ENCODE assay signal across 8 cellular contexts in the genomic region with DNA sequence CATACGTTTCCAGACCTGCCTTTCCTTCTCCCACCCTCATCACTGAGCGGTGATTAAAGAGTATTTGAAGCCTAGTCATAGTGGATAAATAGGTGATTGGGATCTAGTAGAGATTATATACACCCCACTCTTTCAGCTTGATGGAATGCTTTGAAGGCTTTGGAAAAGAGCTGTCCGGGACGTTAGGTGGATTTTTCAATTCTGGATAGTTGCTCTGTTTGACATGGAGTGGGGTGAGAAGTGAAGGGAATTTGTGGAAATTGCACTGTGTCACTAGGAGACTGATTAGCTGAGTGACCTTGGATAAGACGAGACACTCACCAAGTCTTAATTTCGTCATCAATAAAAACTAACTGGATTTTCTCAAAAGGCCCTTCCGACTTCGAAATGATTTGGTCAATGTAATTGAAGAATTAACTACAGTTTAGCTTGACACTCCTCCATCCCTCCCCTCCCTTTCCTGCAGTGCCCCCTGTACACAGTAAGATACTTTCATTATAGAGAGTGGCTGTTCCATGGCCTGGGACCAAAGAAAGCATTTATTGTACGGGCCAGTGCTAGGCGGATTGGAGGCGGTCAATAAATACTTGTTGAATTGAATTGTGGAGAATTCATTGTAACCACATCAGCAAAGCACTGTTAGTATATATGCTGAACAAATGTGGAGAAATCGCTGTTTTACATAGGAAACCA. TPM values are rescaled to one million over a fixed set of nuclear protein-coding genes. Genes with fewer than 3 reads are reported as not detected.
DNase-seq lines count a peak whose midpoint lies in the region; ATAC-seq and TF ChIP-seq lines count a peak whose summit lies in the region.

No MANE protein-coding gene starts in this region.

- ATAC-seq in HG03442 (IDR thresholded peaks at IDR 0.05; ENCODE audit: unreplicated experiment) = no peak

- POLR2A ChIA-PET in CD8-positive, alpha-beta memory T cell (lab: Charles Lee) = interaction anchor here (1.8 to 2.2 kb wide), 3 partner anchors 19 to 110 kb away, joined by 5 to 9 read pairs (median 8); a partner anchor contains a TSS

- peaks cover 19% of the 10 kb centered on the region for H3K4me1 ChIP-seq in CD8-positive, alpha-beta memory T cell (ENCODE audit: insufficient read depth, low read length)
- H3K4me1 ChIP-seq in duodenal mucosa (ENCODE audit: control insufficient read depth in 1 of 2, insufficient read depth in 2 of 2, low read length in 2 of 2) = peaks cover 24 to 30% of the 10 kb centered on the region in 2 donors
- H3K4me1 ChIP-seq in vagina = peaks cover 37% of the 10 kb centered on the region

- peak overlapping the region; percentile 88 for H3K27ac ChIP-seq in CD8-positive, alpha-beta memory T cell (ENCODE audit: low read depth, low read length)
- H3K27ac ChIP-seq in duodenal mucosa (ENCODE audit: low read depth, low read length) (peak overlapping the region; percentile 93), vagina (peak overlapping the region; percentile 98)

- H3K4me3 ChIP-seq in CD8-positive, alpha-beta memory T cell (ENCODE audit: low read length) = peak overlapping the region; percentile 81
- H3K4me3 ChIP-seq in duodenal mucosa (ENCODE audit: low read depth in 1 of 2, low read length in 2 of 2) (peak overlapping the region; percentile 96 to 99), vagina (peak overlapping the region; percentile 95 to 98)

- TF ChIP-seq CTCF in vagina (IDR thresholded peaks at IDR 0.05) = no peak

- H3K36me3 Mint-ChIP-seq in CD8-positive, alpha-beta memory T cell = peaks cover 0 to 30% (median 0%) of the 10 kb centered on the region in 3 donors

- peak overlapping the region; percentile 93 to 99 for H3K9ac ChIP-seq in duodenal mucosa (ENCODE audit: low read depth in 1 of 2, low read length in 2 of 2)

- no peaks in the 10 kb centered on the region for H3K9me3 ChIP-seq in CD8-positive, alpha-beta memory T cell (ENCODE audit: low read length)
- no peaks in the 10 kb centered on the region for H3K9me3 ChIP-seq in duodenal mucosa (ENCODE audit: control insufficient read depth in 1 of 2, low read length in 2 of 2)
- H3K9me3 ChIP-seq in vagina = no peaks in the 10 kb centered on the region

- H3K27me3 Mint-ChIP-seq in CD8-positive, alpha-beta memory T cell = peaks cover 0 to 2% of the 10 kb centered on the region in 2 donors

- no peaks in the 10 kb centered on the region for H3K36me3 ChIP-seq in CD8-positive, alpha-beta memory T cell (ENCODE audit: insufficient read depth, low read length)
- H3K36me3 ChIP-seq in duodenal mucosa (ENCODE audit: control insufficient read depth in 1 of 2, insufficient read depth in 2 of 2, low read length in 2 of 2) (peaks cover 0 to 7% of the 10 kb centered on the region in 2 donors), vagina (no peaks in the 10 kb centered on the region)

- H3K4me1 Mint-ChIP-seq in CD8-positive, alpha-beta memory T cell = peaks cover 28 to 59% (median 58%) of the 10 kb centered on the region in 3 donors

- TF ChIP-seq POLR2A in vagina (IDR thresholded peaks at IDR 0.05) = no peak

- CTCF ChIA-PET in CD8-positive, alpha-beta memory T cell (lab: Charles Lee) = interaction anchor here (0.8 to 2.0 kb wide), 5 partner anchors 19 to 115 kb away, joined by 3 to 8 read pairs (median 3); no protein-coding TSS in a partner anchor

- H3K4me3 Mint-ChIP-seq in CD8-positive, alpha-beta memory T cell = peak overlapping the region; percentile 94 to 98 (median 96)

- intact Hi-C loops in vagina (cut with DNase I) = no loop called here

- H3K27ac Mint-ChIP-seq in CD8-positive, alpha-beta memory T cell = peak overlapping the region; percentile 93 to 99 (median 98)

- DNase-seq in CD8-positive, alpha-beta memory T cell = no peak
- peak; percentile 35 for DNase-seq in NCI-H69 (lab: John Stamatoyannopoulos, UW)
- peak; percentile 56 for DNase-seq in middle frontal gyrus (ENCODE audit: extremely low spot score, low spot score)
- no peak for DNase-seq in vagina (ENCODE audit: extremely low spot score in 2 of 2)
- DNase-seq in activated CD4-positive, alpha-beta T cell treated with anti-CD3 and anti-CD28 coated beads, Interleukin-2, amount 50 U/mL, for 4 hours = no peak
- DNase-seq in stimulated activated naive CD4-positive, alpha-beta T cell treated with Interleukin-2 at 50 U/mL for 16 hours (lab: John Stamatoyannopoulos, UW) = no peak

- no peaks in the 10 kb centered on the region for H3K27me3 ChIP-seq in CD8-positive, alpha-beta memory T cell (ENCODE audit: insufficient read depth, low read length, poor library complexity, severe bottlenecking)
- no peaks in the 10 kb centered on the region for H3K27me3 ChIP-seq in duodenal mucosa (ENCODE audit: control insufficient read depth in 1 of 2, insufficient read depth in 2 of 2, low read length in 2 of 2)
- no peaks in the 10 kb centered on the region for H3K27me3 ChIP-seq in vagina

- no peaks in the 10 kb centered on the region for H3K9me3 Mint-ChIP-seq in CD8-positive, alpha-beta memory T cell

RNA-seq across cellular contexts. Expression of a gene that starts 1.0 kb away (rescaled TPM):
- 10 to 100 TPM; 48.4 to 53.4 TPM for total RNA-seq in CD8-positive, alpha-beta memory T cell
- 57.9 TPM for polyA plus RNA-seq in CD8-positive, alpha-beta memory T cell
- 36.6 TPM for total RNA-seq in vagina

RNA-seq across cellular contexts. Expression of a gene that starts 33.2 kb away (rescaled TPM):
- 10 to 100 TPM; 10.7 to 11.3 TPM for total RNA-seq in CD8-positive, alpha-beta memory T cell
- 8.2 TPM for polyA plus RNA-seq in CD8-positive, alpha-beta memory T cell
- total RNA-seq in vagina = 19.9 TPM

RNA-seq across cellular contexts. Expression of a gene that starts 40.5 kb away (rescaled TPM):
- not detected for total RNA-seq in CD8-positive, alpha-beta memory T cell
- polyA plus RNA-seq in CD8-positive, alpha-beta memory T cell = not detected
- total RNA-seq in vagina = 2.7 TPM

Comparison
In these comparisons a context has a peak if more than half of its experiments do, and no peak if none do; other contexts are left out.
1. DNase-seq: peak in NCI-H69 (single experiment) and middle frontal gyrus (single experiment); none in CD8-positive, alpha-beta memory T cell (0 of 5), vagina (0 of 2), activated CD4-positive, alpha-beta T cell treated with anti-CD3 and anti-CD28 coated beads, Interleukin-2, amount 50 U/mL, for 4 hours (0 of 2) and stimulated activated naive CD4-positive, alpha-beta T cell treated with Interleukin-2 at 50 U/mL for 16 hours (single experiment).
2. Peak in every context shown above with its lines, with median percentiles within 50 percentile points of each other: H3K27ac ChIP-seq and H3K4me3 ChIP-seq.